16 cellular contexts compared by ENCODE assay signal in the genomic region with DNA sequence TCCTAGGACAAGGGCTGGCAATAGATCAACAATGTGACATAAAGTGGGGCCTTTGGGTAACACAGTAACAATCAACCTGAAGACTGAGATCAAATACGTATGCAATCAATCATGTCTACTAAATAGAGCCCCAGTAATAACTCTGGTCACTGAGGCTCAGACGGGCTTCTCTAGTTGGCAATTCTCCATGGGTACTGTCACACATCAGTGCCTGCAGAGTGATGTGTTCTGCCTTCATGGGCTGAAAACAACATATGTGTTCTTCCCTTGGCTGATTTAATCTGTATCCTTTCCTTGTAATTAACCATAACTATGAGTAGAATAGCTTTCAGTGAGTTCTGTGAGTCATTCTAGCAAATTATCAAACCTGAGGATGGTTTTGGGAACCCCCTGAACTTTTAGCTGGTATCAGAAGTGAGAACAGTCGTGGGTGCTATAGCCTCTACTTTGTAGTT.
DNase-seq lines count a peak whose midpoint lies in the region; ATAC-seq and TF ChIP-seq lines count a peak whose summit lies in the region.
"Had no signal": no experiment of that assay in that cellular context is flagged by ENCODE, and none has a peak within 500 bp of the region (broad histone marks: within the 10 kb centered on the region; RNA-seq: fewer than 3 reads in every experiment).

No MANE protein-coding gene starts in this region.

- no peak overlapping the region for H3K27ac ChIP-seq in mammary epithelial cell (ENCODE audit: insufficient read depth, low read depth, low read length)
- no peak overlapping the region for H3K27ac ChIP-seq in esophagus muscularis mucosa (replicated peaks in 1 of 4)

- H4K20me1 ChIP-seq in mammary epithelial cell (ENCODE audit: insufficient read depth, low read length) = no peaks in the 10 kb centered on the region

- no peaks in the 10 kb centered on the region for H3K79me2 ChIP-seq in mammary epithelial cell (ENCODE audit: insufficient read depth, low read length)

- no peaks in the 10 kb centered on the region for H3K27me3 ChIP-seq in mammary epithelial cell (ENCODE audit: insufficient read depth, low read length)
- H3K27me3 ChIP-seq in esophagus muscularis mucosa = no peaks in the 10 kb centered on the region

- H2AFZ ChIP-seq in mammary epithelial cell (ENCODE audit: low read depth, low read length) = no peak overlapping the region

- WGBS in mammary epithelial cell (ENCODE audit: low coverage, missing lambda C conversion rate) = 84% methylated on average over 3 of the region's 3 CpGs
- WGBS in esophagus muscularis mucosa = 92% methylated on average over 3 of the region's 3 CpGs

- no peaks in the 10 kb centered on the region for H3K27me3 Mint-ChIP-seq in activated T-cell treated with anti-CD3 and anti-CD28 coated beads, Interleukin-2, amount 50 U/mL, for 4 hours (ENCODE audit: low read depth)
- peaks cover 3% of the 10 kb centered on the region for H3K27me3 Mint-ChIP-seq in activated T-cell treated with anti-CD3 and anti-CD28 coated beads, Interleukin-2, amount 50 U/mL, for 24 hours
- H3K27me3 Mint-ChIP-seq in stimulated activated naive CD8-positive, alpha-beta T cell treated with anti-CD3 and anti-CD28 coated beads, Interleukin-15, amount 100 ng/mL, for 72 hours = peaks cover 18% of the 10 kb centered on the region

- H3K4me3 Mint-ChIP-seq in activated T-cell treated with anti-CD3 and anti-CD28 coated beads, Interleukin-2, amount 50 U/mL, for 4 hours = no peak overlapping the region
- no peak overlapping the region for H3K4me3 Mint-ChIP-seq in activated T-cell treated with anti-CD3 and anti-CD28 coated beads, Interleukin-2, amount 50 U/mL, for 24 hours
- no peak overlapping the region for H3K4me3 Mint-ChIP-seq in stimulated activated naive CD8-positive, alpha-beta T cell treated with anti-CD3 and anti-CD28 coated beads, Interleukin-15, amount 100 ng/mL, for 72 hours
- H3K4me3 Mint-ChIP-seq: T-helper 1 cell treated with Interleukin-12 subunit alpha and Interleukin-12 subunit beta and Interleukin-4 antibody, amounts not matched to agents 30 μg/mL and 1 μg/mL, for 36 hours had no signal

- TF ChIP-seq POLR2A in esophagus muscularis mucosa (IDR thresholded peaks at IDR 0.05; ENCODE audit: low read depth) = no peak

- H3K4me3 ChIP-seq in mammary epithelial cell (replicated peaks in 1 of 3; ENCODE audit: insufficient read depth in 1 of 3, low read depth in 2 of 3, low read length in 3 of 3) (no peak overlapping the region), esophagus muscularis mucosa (no peak overlapping the region)

- no peaks in the 10 kb centered on the region for H3K4me1 Mint-ChIP-seq in activated T-cell treated with anti-CD3 and anti-CD28 coated beads, Interleukin-2, amount 50 U/mL, for 4 hours (ENCODE audit: low read depth)
- peaks cover 7% of the 10 kb centered on the region for H3K4me1 Mint-ChIP-seq in activated T-cell treated with anti-CD3 and anti-CD28 coated beads, Interleukin-2, amount 50 U/mL, for 24 hours (ENCODE audit: low read depth)
- peaks cover 6% of the 10 kb centered on the region for H3K4me1 Mint-ChIP-seq in stimulated activated naive CD8-positive, alpha-beta T cell treated with anti-CD3 and anti-CD28 coated beads, Interleukin-15, amount 100 ng/mL, for 72 hours

- H3K9me3 ChIP-seq in mammary epithelial cell (replicated peaks; ENCODE audit: insufficient read depth, low read length) = no peaks in the 10 kb centered on the region
- H3K9me3 ChIP-seq in esophagus muscularis mucosa = no peaks in the 10 kb centered on the region

- no peak overlapping the region for H3K27ac Mint-ChIP-seq in activated T-cell treated with anti-CD3 and anti-CD28 coated beads, Interleukin-2, amount 50 U/mL, for 24 hours
- peak overlapping the region; percentile 49 to 53 for H3K27ac Mint-ChIP-seq in stimulated activated naive CD8-positive, alpha-beta T cell treated with anti-CD3 and anti-CD28 coated beads, Interleukin-15, amount 100 ng/mL, for 72 hours
- H3K27ac Mint-ChIP-seq: T-helper 1 cell treated with Interleukin-12 subunit alpha and Interleukin-12 subunit beta and Interleukin-4 antibody, amounts not matched to agents 30 μg/mL and 1 μg/mL, for 36 hours had no signal

- H3K36me3 ChIP-seq in mammary epithelial cell (ENCODE audit: insufficient read depth, low read length) = no peaks in the 10 kb centered on the region
- no peaks in the 10 kb centered on the region for H3K36me3 ChIP-seq in esophagus muscularis mucosa

- BruUV-seq in mammary epithelial cell (replicated peaks; lab: Mats Ljungman, UMichigan) = no TSS peak

- intact Hi-C loops in mammary epithelial cell (cut with micrococcal nuclease) (no loop called here), esophagus muscularis mucosa (cut with DNase I) (no loop called here)

- TF ChIP-seq EP300 in esophagus muscularis mucosa (IDR thresholded peaks at IDR 0.05) = no peak

- dilution Hi-C loops in mammary epithelial cell (cut with HindIII; ENCODE audit: low sequenced_read_pairs) = no loop called here

- ATAC-seq in activated T-cell treated with anti-CD3 and anti-CD28 coated beads, Interleukin-2, amount 50 U/mL, for 4 hours = peak; percentile 52 to 66
- ATAC-seq in HG02759 (IDR thresholded peaks at IDR 0.05; ENCODE audit: unreplicated experiment) (peak; percentile 90), HG03521 (IDR thresholded peaks at IDR 0.05; ENCODE audit: unreplicated experiment) (peak; percentile 48), HG02973 (IDR thresholded peaks at IDR 0.05; ENCODE audit: unreplicated experiment) (no peak)
- ATAC-seq in stimulated activated naive CD8-positive, alpha-beta T cell treated with anti-CD3 and anti-CD28 coated beads, Interleukin-15, amount 100 ng/mL, for 72 hours = peak; percentile 93
- ATAC-seq: esophagus mucosa had no signal

- H3K4me2 ChIP-seq in mammary epithelial cell (ENCODE audit: insufficient read depth, low read depth, low read length) = no peak overlapping the region

- H3K4me1 ChIP-seq in mammary epithelial cell (ENCODE audit: insufficient read depth, low read length) (peaks cover 11% of the 10 kb centered on the region), esophagus muscularis mucosa (no peaks in the 10 kb centered on the region)

- CTCF ChIA-PET in mammary epithelial cell (lab: Charles Lee; ENCODE audit: low non-redundant PET) = no interaction called here

- no peaks in the 10 kb centered on the region for H3K9me3 Mint-ChIP-seq in activated T-cell treated with anti-CD3 and anti-CD28 coated beads, Interleukin-2, amount 50 U/mL, for 4 hours
- H3K9me3 Mint-ChIP-seq in activated T-cell treated with anti-CD3 and anti-CD28 coated beads, Interleukin-2, amount 50 U/mL, for 24 hours = no peaks in the 10 kb centered on the region
- H3K9me3 Mint-ChIP-seq in stimulated activated naive CD8-positive, alpha-beta T cell treated with anti-CD3 and anti-CD28 coated beads, Interleukin-15, amount 100 ng/mL, for 72 hours = peaks cover 0 to 4% of the 10 kb centered on the region in 2 donors
- H3K9me3 Mint-ChIP-seq: activated naive CD4-positive, alpha-beta T cell treated with anti-CD3 and anti-CD28 coated beads, Interleukin-2, amount 50 U/mL, for 72 hours had no signal

- TF ChIP-seq CTCF in mammary epithelial cell (conservative IDR thresholded peaks at IDR 0.05 in 1 of 2, IDR thresholded peaks at IDR 0.05 in 1 of 2; ENCODE audit: extremely low read depth in 1 of 2, insufficient read depth in 1 of 2, low read depth in 1 of 2, low read length in 2 of 2) = no peak
- TF ChIP-seq CTCF in esophagus muscularis mucosa (IDR thresholded peaks at IDR 0.05) = no peak

- no peak overlapping the region for H3K9ac ChIP-seq in mammary epithelial cell (ENCODE audit: insufficient read depth, low read length)

- H3K36me3 Mint-ChIP-seq in activated T-cell treated with anti-CD3 and anti-CD28 coated beads, Interleukin-2, amount 50 U/mL, for 4 hours (ENCODE audit: insufficient read depth) = no peaks in the 10 kb centered on the region
- H3K36me3 Mint-ChIP-seq in activated T-cell treated with anti-CD3 and anti-CD28 coated beads, Interleukin-2, amount 50 U/mL, for 24 hours (ENCODE audit: low read depth) = no peaks in the 10 kb centered on the region
- H3K36me3 Mint-ChIP-seq: activated naive CD4-positive, alpha-beta T cell treated with anti-CD3 and anti-CD28 coated beads, Interleukin-2, amount 50 U/mL, for 72 hours had no signal

- in situ Hi-C loops in mammary epithelial cell (cut with MboI; ENCODE audit: low sequenced_read_pairs in 2 of 2) = no loop called here

- DNase-seq in activated T-cell treated with anti-CD3 and anti-CD28 coated beads, Interleukin-2, amount 50 U/mL, for 4 hours = no peak
- DNase-seq in activated T-cell treated with anti-CD3 and anti-CD28 coated beads, Interleukin-2, amount 50 U/mL, for 24 hours = no peak
- DNase-seq in stimulated activated naive CD8-positive, alpha-beta T cell treated with anti-CD3 and anti-CD28 coated beads, Interleukin-15, amount 100 ng/mL, for 72 hours = peak in 1 of 2 donors; percentile 20
- DNase-seq in mammary epithelial cell (no peak), esophagus muscularis mucosa (ENCODE audit: extremely low spot score) (no peak)
- DNase-seq: ACHN; activated CD4-positive, alpha-beta T cell treated with anti-CD3 and anti-CD28 coated beads, Interleukin-2, amount 50 U/mL, for 48 hours; Calu3; mesendoderm; NCI-H226 had no signal
